ENCODE assay signal across 8 cellular contexts in the genomic region with DNA sequence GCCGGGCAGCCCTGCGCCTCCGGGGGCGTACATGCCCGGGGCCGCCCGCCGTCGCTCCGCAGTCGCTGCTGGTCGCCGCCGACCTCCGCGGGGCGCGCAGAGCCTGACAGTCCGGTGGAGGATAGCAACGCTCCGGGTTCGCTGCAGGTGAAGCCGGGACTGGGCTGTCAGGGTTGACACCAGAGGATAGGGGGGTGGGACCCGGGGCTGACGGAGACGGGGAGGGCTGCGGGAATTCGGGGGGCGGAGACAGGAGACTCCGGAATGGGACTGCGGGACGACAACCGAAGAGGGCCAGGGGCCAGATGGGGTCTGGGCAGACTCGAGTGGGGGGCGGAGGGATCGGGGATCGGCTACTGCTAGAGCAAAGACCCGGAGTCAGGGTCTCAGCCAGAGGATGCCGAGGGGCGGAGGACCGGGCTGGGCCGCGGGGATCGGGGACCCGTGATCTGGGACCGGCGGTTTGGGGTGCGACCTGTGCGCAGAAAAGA. TPM values are rescaled to one million over a fixed set of nuclear protein-coding genes. Genes with fewer than 3 reads are reported as not detected.
DNase-seq lines count a peak whose midpoint lies in the region; ATAC-seq, FAIRE-seq and TF ChIP-seq lines count a peak whose summit lies in the region.

No MANE protein-coding gene starts in this region.

- TF ChIP-seq POLR2A in H1 (IDR thresholded peaks at IDR 0.05; ENCODE audit: control extremely low read depth in 1 of 2, low read depth in 2 of 2, low read length in 2 of 2): no peak

- peak overlapping the region; percentile 63 for H3K56ac ChIP-seq in H1 (replicated peaks; ENCODE audit: insufficient read length, low read depth, low read length)

- CTCF ChIA-PET in H1 (lab: Charles Lee; ENCODE audit: partially characterized antibody): interaction anchor here (1.2 kb wide), 1 partner anchor 24 kb away, joined by 5 read pairs; no protein-coding TSS in a partner anchor

- FAIRE-seq in H1 (lab: Jason Lieb, UNC): no peak

- no peak overlapping the region for H3K14ac ChIP-seq in H1 (ENCODE audit: insufficient read length)

- peaks cover 16% of the 10 kb centered on the region for H3K79me1 ChIP-seq in H1 (ENCODE audit: low read depth, low read length)

- WGBS in H1 (ENCODE audit: extremely low coverage in 1 of 2, insufficient coverage in 1 of 2, insufficient read length in 1 of 2, insufficient replicate concordance in 2 of 2, low coverage in 1 of 2, low lambda C conversion rate in 2 of 2, missing lambda C conversion rate in 1 of 2), 2 experiments: 2% methylated on average over 24 of the region's 49 CpGs; no CpG with 5 or more reads in 1 of the 2 experiments

- no peak overlapping the region for H3K4ac ChIP-seq in H1 (replicated peaks; ENCODE audit: insufficient read length, low read depth, low read length)

- no peak overlapping the region for H3K23ac ChIP-seq in H1 (ENCODE audit: insufficient read length)

- H3K4me3 ChIP-seq in H1 (ENCODE audit: extremely low read depth in 1 of 4, insufficient read depth in 2 of 4, low read depth in 3 of 4, low read length in 4 of 4) (peak overlapping the region; percentile 69 to 89 (median 82)), mononuclear cell (ENCODE audit: low read length) (peak overlapping the region; percentile 92), tibial artery (peak overlapping the region; percentile 70 to 97)

- H2AK5ac ChIP-seq in H1 (ENCODE audit: low read depth, low read length): no peak overlapping the region

- H3K23me2 ChIP-seq in H1 (ENCODE audit: low read depth, low read length): peaks cover 11% of the 10 kb centered on the region; the same call in 1 of the 2 replicates

- no peak overlapping the region for H4K91ac ChIP-seq in H1 (replicated peaks; ENCODE audit: insufficient read length, low read length)

- H3K27me3 ChIP-seq in H1 (replicated peaks in 1 of 4; ENCODE audit: control insufficient read depth in 3 of 4, extremely low read depth in 1 of 4, insufficient read depth in 3 of 4, low read length in 3 of 4): no peaks in the 10 kb centered on the region
- no peaks in the 10 kb centered on the region for H3K27me3 ChIP-seq in mononuclear cell (ENCODE audit: insufficient read depth, low read length)
- no peaks in the 10 kb centered on the region for H3K27me3 ChIP-seq in tibial artery

- POLR2A ChIA-PET in H1 (lab: Charles Lee; ENCODE audit: partially characterized antibody): interaction anchor here (0.6 to 1.2 kb wide), 2 partner anchors 11 to 58 kb away, joined by 3 read pairs; no protein-coding TSS in a partner anchor

- no peak for TF ChIP-seq CTCF in H1 (IDR thresholded peaks at IDR 0.05; ENCODE audit: control extremely low read depth in 1 of 3, insufficient read depth in 1 of 3, low read depth in 1 of 3, low read length in 3 of 3)
- TF ChIP-seq CTCF in tibial artery (IDR thresholded peaks at IDR 0.05): no peak

- H3K36me3 ChIP-seq in H1 (ENCODE audit: control insufficient read depth in 2 of 4, insufficient read depth in 4 of 4, low read length in 3 of 4) (peaks cover 6 to 22% (median 12%) of the 10 kb centered on the region in 4 experiments), tibial artery (peaks cover 18 to 36% (median 26%) of the 10 kb centered on the region in 3 donors)

- no peak overlapping the region for H2BK20ac ChIP-seq in H1 (ENCODE audit: low read length)

- peak overlapping the region; percentile 93 for H2AFZ ChIP-seq in H1 (ENCODE audit: low read length)

- H2BK15ac ChIP-seq in H1 (ENCODE audit: low read length): no peak overlapping the region

- H4K5ac ChIP-seq in H1 (ENCODE audit: insufficient read length, low read depth, low read length): peak overlapping the region; percentile 58

- no peak overlapping the region; the same call in 1 of the 2 replicates for H2BK5ac ChIP-seq in H1 (ENCODE audit: low read depth, low read length)

- ATAC-seq in GM19043 (IDR thresholded peaks at IDR 0.05; ENCODE audit: low read depth, unreplicated experiment): peak; percentile 1
- ATAC-seq in HG03442 (IDR thresholded peaks at IDR 0.05; ENCODE audit: unreplicated experiment): peak; percentile 10

- H2BK120ac ChIP-seq in H1 (replicated peaks; ENCODE audit: low read depth, low read length): no peak overlapping the region

- peak overlapping the region; percentile 38 to 78 (median 52); a peak in 5 of 7 replicates for H3K9ac ChIP-seq in H1 (replicated peaks in 1 of 4; ENCODE audit: extremely low read depth in 1 of 4, low read depth in 3 of 4, low read length in 3 of 4)

- peaks cover 10 to 26% of the 10 kb centered on the region in 2 experiments for H4K20me1 ChIP-seq in H1 (replicated peaks in 1 of 2; ENCODE audit: control insufficient read depth in 1 of 2, insufficient read depth in 2 of 2, low read length in 2 of 2)

- H2BK12ac ChIP-seq in H1 (ENCODE audit: low read depth, low read length): no peak overlapping the region

- no peak for TF ChIP-seq RAD21 in H1 (IDR thresholded peaks at IDR 0.05 in 1 of 2, conservative IDR thresholded peaks at IDR 0.05 in 1 of 2; ENCODE audit: low read depth in 2 of 2, low read length in 2 of 2)

- H3K9me3 ChIP-seq in H1 (ENCODE audit: insufficient read depth in 2 of 2, low read depth in 1 of 2, low read length in 1 of 2) (no peaks in the 10 kb centered on the region), mononuclear cell (ENCODE audit: low read depth, low read length) (no peaks in the 10 kb centered on the region), tibial artery (no peaks in the 10 kb centered on the region)

- H3K4me1 ChIP-seq in H1 (replicated peaks in 1 of 4; ENCODE audit: control insufficient read depth in 3 of 4, insufficient read depth in 4 of 4, low read length in 3 of 4) (peaks cover 0 to 13% (median under 1%) of the 10 kb centered on the region in 4 experiments; a peak in 5 of 7 replicates), mononuclear cell (ENCODE audit: insufficient read depth, low read length) (peaks cover 60% of the 10 kb centered on the region), tibial artery (peaks cover 0 to 60% (median 49%) of the 10 kb centered on the region in 4 donors)

- H3K27ac ChIP-seq in H1 (ENCODE audit: low read depth, low read length) (no peak overlapping the region; the same call in 1 of the 2 replicates), tibial artery (peak overlapping the region; percentile 88 to 97)

- H3K4me2 ChIP-seq in H1 (ENCODE audit: insufficient read depth in 1 of 2, low read depth in 2 of 2, low read length in 2 of 2): peak overlapping the region; percentile 90 to 99

- no peak for TF ChIP-seq EP300 in H1 (IDR thresholded peaks at IDR 0.05; ENCODE audit: borderline replicate concordance in 1 of 2, low read depth in 2 of 2, low read length in 2 of 2)

- DNase-seq in AG08395 (ENCODE audit: low spot score): peak; percentile 47
- DNase-seq in activated CD4-positive, CD25-positive, alpha-beta regulatory T cell treated with anti-CD3 and anti-CD28 coated beads, Interleukin-2, amount 50 U/mL, for 16 hours (ENCODE audit: low read depth, low spot score): peak; percentile 16
- DNase-seq in H1 (ENCODE audit: low read depth in 1 of 2, low spot score in 2 of 2): peak in 1 of 2 experiments; percentile 69
- DNase-seq in tibial artery: peak; percentile 52 to 84
- no peak for DNase-seq in NCI-H446 treated with DMSO at 0.1 percent for 48 hours (lab: John Stamatoyannopoulos, UW)

- intact Hi-C loops in tibial artery (cut with DNase I; ENCODE audit: low total_unique reads): loop anchor here (5.0 to 10.0 kb wide), 2 partner anchors 58 to 239 kb away; partner anchors contain the start of genes NEURL3 and STARD7

- H3K18ac ChIP-seq in H1 (ENCODE audit: extremely low read depth, low read length): no peak overlapping the region; the same call in 1 of the 2 replicates

- H3K79me2 ChIP-seq in H1 (ENCODE audit: control insufficient read depth in 1 of 2, insufficient read depth in 2 of 2, low read length in 2 of 2): peaks cover 0 to 30% of the 10 kb centered on the region in 2 experiments; a peak in 3 of 4 replicates

- no peak overlapping the region; the same call in 1 of the 2 replicates for H4K8ac ChIP-seq in H1 (ENCODE audit: extremely low read depth, insufficient read depth, low read length)

RNA-seq across cellular contexts. Expression of gene TMEM127, which starts 0.4 kb away (rescaled TPM):
- total RNA-seq in H1 (2021; fragmentation: NEBNext Ultra II Directional; extraction: Animal tissue kit (Norgen Biotek cat#: 25700)): 25.0 and 25.4 TPM in 2 replicates
- 41.0 and 45.1 TPM in 2 replicates for polyA plus RNA-seq in H1 (2011; rRNA removed)
- 18.7 TPM for polyA plus RNA-seq in H1 (2011; cell fraction: cytosol; rRNA removed)
- 27.6 TPM for polyA plus RNA-seq in H1 (2011; cell fraction: nucleus; rRNA removed)
- polyA plus RNA-seq in H1 (2012, experiment 1 of 2): 16.6 to 20.6 TPM (median 18.4 TPM) in 4 replicates
- 14.4 TPM for polyA plus RNA-seq in H1 (2012, experiment 2 of 2)
- 26.3 TPM for polyA plus RNA-seq in H1 (2013, experiment 1 of 2)
- 30.3 TPM for polyA plus RNA-seq in H1 (2013, experiment 2 of 2)
- 35.4 and 37.9 TPM in 2 replicates for polyA minus RNA-seq in H1 (2011; rRNA and poly(A)+ RNA removed)
- 15.1 TPM for polyA minus RNA-seq in H1 (2011; cell fraction: cytosol; rRNA and poly(A)+ RNA removed)
- polyA minus RNA-seq in H1 (2011; cell fraction: nucleus; rRNA and poly(A)+ RNA removed): 12.3 TPM
- 51.6 TPM for total RNA-seq in mononuclear cell

RNA-seq across cellular contexts. Expression of gene CIAO1, which starts 0.6 kb away (rescaled TPM):
- total RNA-seq in H1 (2021; fragmentation: NEBNext Ultra II Directional; extraction: Animal tissue kit (Norgen Biotek cat#: 25700)): 63.7 and 69.9 TPM in 2 replicates
- 99.2 and 113 TPM in 2 replicates for polyA plus RNA-seq in H1 (2011; rRNA removed)
- polyA plus RNA-seq in H1 (2011; cell fraction: cytosol; rRNA removed): 110 TPM
- polyA plus RNA-seq in H1 (2011; cell fraction: nucleus; rRNA removed): 89.6 TPM
- polyA plus RNA-seq in H1 (2012, experiment 1 of 2): 56.8 to 65.7 TPM (median 60.0 TPM) in 4 replicates
- polyA plus RNA-seq in H1 (2012, experiment 2 of 2): 58.6 TPM
- 40.7 TPM for polyA plus RNA-seq in H1 (2013, experiment 1 of 2)
- 38.5 TPM for polyA plus RNA-seq in H1 (2013, experiment 2 of 2)
- polyA minus RNA-seq in H1 (2011; rRNA and poly(A)+ RNA removed): 124 and 131 TPM in 2 replicates
- 51.7 TPM for polyA minus RNA-seq in H1 (2011; cell fraction: cytosol; rRNA and poly(A)+ RNA removed)
- polyA minus RNA-seq in H1 (2011; cell fraction: nucleus; rRNA and poly(A)+ RNA removed): 51.3 TPM
- total RNA-seq in mononuclear cell: 65.4 TPM

RNA-seq across cellular contexts. Expression of gene SNRNP200, which starts 40.0 kb away (rescaled TPM):
- 190 and 199 TPM in 2 replicates for total RNA-seq in H1 (2021; fragmentation: NEBNext Ultra II Directional; extraction: Animal tissue kit (Norgen Biotek cat#: 25700))
- 289 and 302 TPM in 2 replicates for polyA plus RNA-seq in H1 (2011; rRNA removed)
- 285 TPM for polyA plus RNA-seq in H1 (2011; cell fraction: cytosol; rRNA removed)
- polyA plus RNA-seq in H1 (2011; cell fraction: nucleus; rRNA removed): 577 TPM
- 182 to 258 TPM (median 247 TPM) in 4 replicates for polyA plus RNA-seq in H1 (2012, experiment 1 of 2)
- 34.1 TPM for polyA plus RNA-seq in H1 (2012, experiment 2 of 2)
- polyA plus RNA-seq in H1 (2013, experiment 1 of 2): 88.0 TPM
- 74.0 TPM for polyA plus RNA-seq in H1 (2013, experiment 2 of 2)
- 522 and 583 TPM in 2 replicates for polyA minus RNA-seq in H1 (2011; rRNA and poly(A)+ RNA removed)
- 178 TPM for polyA minus RNA-seq in H1 (2011; cell fraction: cytosol; rRNA and poly(A)+ RNA removed)
- polyA minus RNA-seq in H1 (2011; cell fraction: nucleus; rRNA and poly(A)+ RNA removed): 183 TPM
- 80.5 TPM for total RNA-seq in mononuclear cell

RNA-seq across cellular contexts. Expression of gene STARD7, which starts 56.8 kb away (rescaled TPM):
- total RNA-seq in H1 (2021; fragmentation: NEBNext Ultra II Directional; extraction: Animal tissue kit (Norgen Biotek cat#: 25700)): 200 and 207 TPM in 2 replicates
- polyA plus RNA-seq in H1 (2011; rRNA removed): 60.3 and 89.1 TPM in 2 replicates
- 90.5 TPM for polyA plus RNA-seq in H1 (2011; cell fraction: cytosol; rRNA removed)
- polyA plus RNA-seq in H1 (2011; cell fraction: nucleus; rRNA removed): 50.4 TPM
- 125 to 145 TPM (median 130 TPM) in 4 replicates for polyA plus RNA-seq in H1 (2012, experiment 1 of 2)
- 61.7 TPM for polyA plus RNA-seq in H1 (2012, experiment 2 of 2)
- 108 TPM for polyA plus RNA-seq in H1 (2013, experiment 1 of 2)
- polyA plus RNA-seq in H1 (2013, experiment 2 of 2): 99.9 TPM
- 116 and 121 TPM in 2 replicates for polyA minus RNA-seq in H1 (2011; rRNA and poly(A)+ RNA removed)
- polyA minus RNA-seq in H1 (2011; cell fraction: cytosol; rRNA and poly(A)+ RNA removed): 74.0 TPM
- polyA minus RNA-seq in H1 (2011; cell fraction: nucleus; rRNA and poly(A)+ RNA removed): 149 TPM
- total RNA-seq in mononuclear cell: 96.8 TPM

RNA-seq across cellular contexts. Expression of gene ITPRIPL1, which starts 59.7 kb away (rescaled TPM):
- total RNA-seq in H1 (2021; fragmentation: NEBNext Ultra II Directional; extraction: Animal tissue kit (Norgen Biotek cat#: 25700)): 16.1 and 17.1 TPM in 2 replicates
- 10.6 and 11.7 TPM in 2 replicates for polyA plus RNA-seq in H1 (2011; rRNA removed)
- 9.4 TPM for polyA plus RNA-seq in H1 (2011; cell fraction: cytosol; rRNA removed)
- polyA plus RNA-seq in H1 (2011; cell fraction: nucleus; rRNA removed): 9.1 TPM
- polyA plus RNA-seq in H1 (2012, experiment 1 of 2): 9.1 to 12.1 TPM (median 10.8 TPM) in 4 replicates
- polyA plus RNA-seq in H1 (2012, experiment 2 of 2): 8.0 TPM
- 12.0 TPM for polyA plus RNA-seq in H1 (2013, experiment 1 of 2)
- polyA plus RNA-seq in H1 (2013, experiment 2 of 2): 12.6 TPM
- 13.1 and 15.6 TPM in 2 replicates for polyA minus RNA-seq in H1 (2011; rRNA and poly(A)+ RNA removed)
- 7.6 TPM for polyA minus RNA-seq in H1 (2011; cell fraction: cytosol; rRNA and poly(A)+ RNA removed)
- polyA minus RNA-seq in H1 (2011; cell fraction: nucleus; rRNA and poly(A)+ RNA removed): 7.1 TPM
- 4.7 TPM for total RNA-seq in mononuclear cell
